In genomic region chr11:63880031-63880841, GRCh38 we compare ENCODE assay signal across 9 cellular contexts. TPM values are rescaled to one million over a fixed set of nuclear protein-coding genes. Genes with fewer than 3 reads are reported as not detected.
DNase-seq lines count a peak whose midpoint lies in the region; ATAC-seq, FAIRE-seq and TF ChIP-seq lines count a peak whose summit lies in the region.
"Had no signal": no experiment of that assay in that cellular context is flagged by ENCODE, and none has a peak within 500 bp of the region (broad histone marks: within the 10 kb centered on the region; RNA-seq: fewer than 3 reads in every experiment).

No MANE protein-coding gene starts in this region.

- no peak overlapping the region for H3K4me3 Mint-ChIP-seq in CD14-positive monocyte
- H3K4me3 Mint-ChIP-seq in chondrocyte (ENCODE audit: unreplicated experiment), result no peak overlapping the region

- H3K4me1 Mint-ChIP-seq in CD14-positive monocyte (peaks cover 50% of the 10 kb centered on the region), chondrocyte (ENCODE audit: low read depth) (peaks cover 36% of the 10 kb centered on the region)

- FAIRE-seq in RCC 7860 (lab: Jason Lieb, UNC), result no peak

- H3K9me3 Mint-ChIP-seq in CD14-positive monocyte (no peaks in the 10 kb centered on the region), chondrocyte (ENCODE audit: low read depth) (no peaks in the 10 kb centered on the region)

- H3K27me3 Mint-ChIP-seq in CD14-positive monocyte (ENCODE audit: low read depth in 3 of 3) (no peaks in the 10 kb centered on the region), chondrocyte (ENCODE audit: low read depth) (no peaks in the 10 kb centered on the region)

- intact Hi-C loops in CD14-positive monocyte (cut with micrococcal nuclease), result no loop called here

- DNase-seq in CD14-positive monocyte (ENCODE audit: low spot score) (no peak), LHCN-M2 (ENCODE audit: low read depth) (peak; percentile 79), chondrocyte (ENCODE audit: low spot score) (no peak), myocyte (ENCODE audit: low read depth) (peak; percentile 69), RCC 7860 (ENCODE audit: low spot score) (no peak)
- no peak for DNase-seq in stimulated activated CD4-positive, alpha-beta T cell treated with anti-CD3 and anti-CD28 coated beads, Interleukin-1b, Interleukin-23, amount 100 ng/mL, for 48 hours

- H3K36me3 Mint-ChIP-seq in CD14-positive monocyte (peaks cover 26 to 68% of the 10 kb centered on the region in 2 donors), chondrocyte (ENCODE audit: low read depth) (no peaks in the 10 kb centered on the region)

- ATAC-seq in HG03342 (IDR thresholded peaks at IDR 0.05; ENCODE audit: unreplicated experiment) (no peak), HG03108 (IDR thresholded peaks at IDR 0.05; ENCODE audit: unreplicated experiment) (no peak)

- no peak for TF ChIP-seq CTCF in CD14-positive monocyte (IDR thresholded peaks at IDR 0.05)
- TF ChIP-seq CTCF in chondrocyte (IDR thresholded peaks at IDR 0.05), result no peak

- peak overlapping the region in 6 of 7 donors; percentile 14 to 82 (median 37) for H3K27ac Mint-ChIP-seq in CD14-positive monocyte
- H3K27ac Mint-ChIP-seq in chondrocyte (ENCODE audit: unreplicated experiment), result peak overlapping the region; percentile 72

RNA-seq across cellular contexts. Expression of gene RCOR2, which starts 36.7 kb away (rescaled TPM):
- not detected for polyA plus RNA-seq in CD14-positive monocyte
- total RNA-seq in LHCN-M2 (2014; rRNA removed) (0.23 and 0.58 TPM in 2 replicates), chondrocyte (1.3 to 3.8 TPM (median 2.7 TPM) in 3 replicates), myocyte (0.53 and 0.57 TPM in 2 replicates)
- polyA plus RNA-seq in LHCN-M2 (2012), result 0.26 TPM
- polyA plus RNA-seq in myocyte (2012), result 0.26 TPM
- total RNA-seq: vagina had no signal

RNA-seq across cellular contexts. Expression of gene MARK2, which starts 41.3 kb away (rescaled TPM):
- 10 to 100 TPM; 32.4 to 33.3 TPM for polyA plus RNA-seq in CD14-positive monocyte
- total RNA-seq in LHCN-M2 (2014; rRNA removed) (14.6 and 16.4 TPM in 2 replicates), chondrocyte (25.3 to 30.7 TPM (median 26.2 TPM) in 3 replicates), myocyte (23.2 and 25.4 TPM in 2 replicates)
- 13.5 TPM for polyA plus RNA-seq in LHCN-M2 (2012)
- polyA plus RNA-seq in myocyte (2012), result 17.9 TPM

RNA-seq across cellular contexts. Expression of gene NAA40, which starts 58.6 kb away (rescaled TPM):
- polyA plus RNA-seq in CD14-positive monocyte, result 1 to 10 TPM; 1.5 to 1.6 TPM
- 17.6 and 18.3 TPM in 2 replicates for total RNA-seq in LHCN-M2 (2014; rRNA removed)
- polyA plus RNA-seq in LHCN-M2 (2012), result 10.4 TPM
- 17.7 to 28.0 TPM (median 20.8 TPM) in 3 replicates for total RNA-seq in chondrocyte
- 8.0 and 13.1 TPM in 2 replicates for total RNA-seq in myocyte
- 16.3 TPM for polyA plus RNA-seq in myocyte (2012)

Comparison
In these comparisons a context has a peak if more than half of its experiments do, and no peak if none do; other contexts are left out.
1. DNase-seq: peak in LHCN-M2 (single experiment) and myocyte (single experiment); none in CD14-positive monocyte (single experiment), chondrocyte (single experiment), RCC 7860 (single experiment) and stimulated activated CD4-positive, alpha-beta T cell treated with anti-CD3 and anti-CD28 coated beads, Interleukin-1b, Interleukin-23, amount 100 ng/mL, for 48 hours (single experiment).